23 cellular contexts compared by ENCODE assay signal in genomic region chr16:1075546-1075945, GRCh38. TPM values are rescaled to one million over a fixed set of nuclear protein-coding genes. Genes with fewer than 3 reads are reported as not detected.
A peak's percentile ranks its signal among the peaks of the same experiment; 100 is the strongest.
DNase-seq lines count a peak whose midpoint lies in the region; ATAC-seq, FAIRE-seq and TF ChIP-seq lines count a peak whose summit lies in the region.
"Had no signal": no experiment of that assay in that cellular context is flagged by ENCODE, and none has a peak within 500 bp of the region (broad histone marks: within the 10 kb centered on the region; RNA-seq: fewer than 3 reads in every experiment).

No MANE protein-coding gene starts in this region.

- POLR2A ChIA-PET in HEK293 (lab: Yijun Ruan, JAX): no interaction called here

- no peak overlapping the region for H3K27ac ChIP-seq in HEK293 (ENCODE audit: extremely low read depth, low read depth, low read length)
- H3K27ac ChIP-seq: GM23248 had no signal

- no peak for ATAC-seq in GM19351 (IDR thresholded peaks at IDR 0.05; ENCODE audit: unreplicated experiment)
- ATAC-seq in HG03139 (IDR thresholded peaks at IDR 0.05; ENCODE audit: unreplicated experiment): no peak
- ATAC-seq: T-helper 17 cell had no signal

- no peaks in the 10 kb centered on the region for H3K36me3 ChIP-seq in HEK293 (ENCODE audit: control insufficient read depth in 2 of 2, insufficient read depth in 1 of 2, low read length in 2 of 2)
- H3K36me3 ChIP-seq: MG63 had no signal

- CTCF ChIA-PET in HEK293 (lab: Yijun Ruan, JAX): interaction anchor here (0.6 to 1.4 kb wide), 2 partner anchors 18 to 28 kb away, joined by 4 to 6 read pairs; no protein-coding TSS in a partner anchor

- H3K4me3 ChIP-seq in HEK293 (ENCODE audit: low read depth, low read length): no peak overlapping the region
- H3K4me3 ChIP-seq: GM23248, MG63 had no signal

- H3K9me3 ChIP-seq in HEK293 (ENCODE audit: control insufficient read depth, insufficient read depth, low read depth, low read length): no peaks in the 10 kb centered on the region
- H3K9me3 ChIP-seq: MG63 had no signal

- peaks cover 12% of the 10 kb centered on the region for H3K4me1 ChIP-seq in HEK293 (ENCODE audit: control insufficient read depth, insufficient read depth, low read length)

- DNase-seq in NCI-H82 (lab: John Stamatoyannopoulos, UW) (peak; percentile 27), NCI-H82 treated with DMSO at 0.1 percent for 48 hours (lab: John Stamatoyannopoulos, UW; ENCODE audit: unreplicated experiment) (no peak), SK-N-DZ (ENCODE audit: low spot score) (peak; percentile 65), urothelium cell line (ENCODE audit: low spot score) (peak; percentile 45), NCI-H1694 (lab: John Stamatoyannopoulos, UW) (no peak)
- DNase-seq: C1 segment of cervical spinal cord; CD8-positive, alpha-beta memory T cell; GF-D8; GM23248; HCEC 1CT; Kasumi-1; MG63; NCI-H1092; NCI-H1436 treated with DMSO at 0.1 percent for 48 hours; NCI-H2081 treated with DMSO at 0.1 percent for 48 hours; NCI-H446 treated with DMSO at 0.1 percent for 48 hours; SHP77 treated with DMSO at 0.1 percent for 48 hours; T-helper 17 cell had no signal

- no peak for TF ChIP-seq CTCF in HEK293 (tag by site-specific recombination; IDR thresholded peaks at IDR 0.05)

- FAIRE-seq in urothelium cell line (lab: Jason Lieb, UNC): no peak
- FAIRE-seq: A204.1, D721Med had no signal

TF ChIP-seq in HEK293, 187 proteins besides CTCF, POLR2A, EP300 and RAD21 (continues in another document):
- TF ChIP-seq ZNF585B (tag by site-specific recombination; IDR thresholded peaks at IDR 0.05) (no peak), ZBTB17 (tag by site-specific recombination; IDR thresholded peaks at IDR 0.05) (no peak), ZNF664 (tag by site-specific recombination; IDR thresholded peaks at IDR 0.05) (no peak), ZNF837 (tag by site-specific recombination; IDR thresholded peaks at IDR 0.05) (no peak), ZNF600 (tag by site-specific recombination; IDR thresholded peaks at IDR 0.05) (peak; percentile 90), ZEB2 (tag by site-specific recombination; IDR thresholded peaks at IDR 0.05) (no peak), HIC1 (tag by site-specific recombination; IDR thresholded peaks at IDR 0.05) (no peak), ZBTB26 (tag by site-specific recombination; optimal IDR thresholded peaks at IDR 0.05) (no peak), ELK4 (IDR thresholded peaks at IDR 0.05; ENCODE audit: borderline replicate concordance, low read depth, low read length) (no peak), KLF17 (tag by site-specific recombination; IDR thresholded peaks at IDR 0.05) (peak; percentile 76; the same call in 1 of the 2 replicates), ZNF513 (tag by site-specific recombination; IDR thresholded peaks at IDR 0.05) (no peak)
- TF ChIP-seq, protein P1, sequence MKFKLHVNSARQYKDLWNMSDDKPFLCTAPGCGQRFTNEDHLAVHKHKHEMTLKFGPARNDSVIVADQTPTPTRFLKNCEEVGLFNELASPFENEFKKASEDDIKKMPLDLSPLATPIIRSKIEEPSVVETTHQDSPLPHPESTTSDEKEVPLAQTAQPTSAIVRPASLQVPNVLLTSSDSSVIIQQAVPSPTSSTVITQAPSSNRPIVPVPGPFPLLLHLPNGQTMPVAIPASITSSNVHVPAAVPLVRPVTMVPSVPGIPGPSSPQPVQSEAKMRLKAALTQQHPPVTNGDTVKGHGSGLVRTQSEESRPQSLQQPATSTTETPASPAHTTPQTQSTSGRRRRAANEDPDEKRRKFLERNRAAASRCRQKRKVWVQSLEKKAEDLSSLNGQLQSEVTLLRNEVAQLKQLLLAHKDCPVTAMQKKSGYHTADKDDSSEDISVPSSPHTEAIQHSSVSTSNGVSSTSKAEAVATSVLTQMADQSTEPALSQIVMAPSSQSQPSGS (tag by site-specific recombination; IDR thresholded peaks at IDR 0.05; ENCODE audit: low read depth): no peak

RNA-seq across cellular contexts. Expression of gene SSTR5, which starts 3.0 kb away (rescaled TPM):
- polyA plus RNA-seq in SK-N-DZ (2014; cell fraction: cytosol; rRNA removed): 0.82 and 1.2 TPM in 2 replicates
- 1.6 TPM in 1 of 2 replicates, not detected in the other for polyA plus RNA-seq in SK-N-DZ (2014; cell fraction: nucleus; rRNA removed)
- polyA plus RNA-seq: CD8-positive, alpha-beta memory T cell; GM23248 had no signal

RNA-seq across cellular contexts. Expression of gene C1QTNF8, which starts 20.5 kb away (rescaled TPM):
- polyA plus RNA-seq in SK-N-DZ (2014; cell fraction: cytosol; rRNA removed): not detected in 2 replicates
- polyA plus RNA-seq in SK-N-DZ (2014; cell fraction: nucleus; rRNA removed): not detected in 2 replicates
- polyA plus RNA-seq: CD8-positive, alpha-beta memory T cell; GM23248 had no signal

Comparison
In these comparisons a context has a peak if more than half of its experiments do, and no peak if none do; other contexts are left out.
1. DNase-seq: peak in NCI-H82 (single experiment), SK-N-DZ (single experiment) and urothelium cell line (single experiment); none in NCI-H82 treated with DMSO at 0.1 percent for 48 hours (single experiment) and NCI-H1694 (single experiment).